Comparison of ENCODE assay signal across 11 cellular contexts in genomic region chr14:75200451-75200850, GRCh38. TPM values are rescaled to one million over a fixed set of nuclear protein-coding genes. Genes with fewer than 3 reads are reported as not detected.
DNase-seq lines count a peak whose midpoint lies in the region; ATAC-seq and TF ChIP-seq lines count a peak whose summit lies in the region.
"Had no signal": no experiment of that assay in that cellular context is flagged by ENCODE, and none has a peak within 500 bp of the region (broad histone marks: within the 10 kb centered on the region; RNA-seq: fewer than 3 reads in every experiment).

No MANE protein-coding gene starts in this region.

- no peak for TF ChIP-seq CTCF in left lung (IDR thresholded peaks at IDR 0.05)

- intact Hi-C loops in left lung (cut with DNase I) = no loop called here

- ATAC-seq in T-helper 17 cell (no peak), left lung (peak; percentile 70), HG03280 (IDR thresholded peaks at IDR 0.05; ENCODE audit: unreplicated experiment) (no peak)

- peaks cover 6% of the 10 kb centered on the region for H3K4me1 Mint-ChIP-seq in T-helper 17 cell

- peaks cover 10% of the 10 kb centered on the region for H3K27me3 Mint-ChIP-seq in T-helper 17 cell

- no peaks in the 10 kb centered on the region for H3K36me3 Mint-ChIP-seq in T-helper 17 cell (ENCODE audit: low read depth)

- no peaks in the 10 kb centered on the region for H3K36me3 ChIP-seq in left lung
- H3K36me3 ChIP-seq: right lobe of liver had no signal

- H3K27ac Mint-ChIP-seq in T-helper 17 cell = peak overlapping the region; percentile 46

- no peaks in the 10 kb centered on the region for H3K9me3 ChIP-seq in T-helper 17 cell (ENCODE audit: control insufficient read depth, low read length, poor library complexity, severe bottlenecking)
- no peaks in the 10 kb centered on the region for H3K9me3 ChIP-seq in left lung
- H3K9me3 ChIP-seq: right lobe of liver had no signal

- H3K4me1 ChIP-seq in left lung = peaks cover 18 to 22% of the 10 kb centered on the region in 2 donors

- DNase-seq in NCI-H2029 (lab: John Stamatoyannopoulos, UW) = peak; percentile 25
- DNase-seq in NCI-H2029 treated with DMSO at 0.1 percent for 48 hours (lab: John Stamatoyannopoulos, UW) = no peak
- no peak for DNase-seq in T-helper 17 cell
- peak in 1 of 2 donors; percentile 81 for DNase-seq in left lung
- peak; percentile 76 for DNase-seq in ureter (ENCODE audit: low spot score)
- no peak for DNase-seq in CD1c-positive myeloid dendritic cell (ENCODE audit: extremely low spot score)
- DNase-seq in GM19240 (ENCODE audit: insufficient read length, low spot score) = no peak
- DNase-seq: activated CD4-positive, alpha-beta T cell treated with anti-CD3 and anti-CD28 coated beads for 4 hours; cortex of kidney; right lobe of liver had no signal

- no peak overlapping the region for H3K4me3 ChIP-seq in left lung
- H3K4me3 ChIP-seq: right lobe of liver had no signal

- no peaks in the 10 kb centered on the region for H3K27me3 ChIP-seq in left lung
- H3K27me3 ChIP-seq: right lobe of liver had no signal

- H3K4me3 Mint-ChIP-seq in T-helper 17 cell = no peak overlapping the region

- peak overlapping the region; percentile 30 to 42 for H3K27ac ChIP-seq in left lung
- H3K27ac ChIP-seq: right lobe of liver had no signal

RNA-seq across cellular contexts. Expression of gene TMED10, which starts 24.0 kb away (rescaled TPM):
- total RNA-seq in T-helper 17 cell (100 to 1,000 TPM; 190 to 195 TPM), left lung (100 to 1,000 TPM; 338 to 391 TPM), ureter (394 TPM)

Comparison
In these comparisons a context has a peak if more than half of its experiments do, and no peak if none do; other contexts are left out.
1. DNase-seq: peak in NCI-H2029 (single experiment) and ureter (single experiment); none in NCI-H2029 treated with DMSO at 0.1 percent for 48 hours (single experiment), T-helper 17 cell (0 of 3), CD1c-positive myeloid dendritic cell (single experiment) and GM19240 (single experiment).